ENCODE assay signal across 9 cellular contexts in the genomic region with DNA sequence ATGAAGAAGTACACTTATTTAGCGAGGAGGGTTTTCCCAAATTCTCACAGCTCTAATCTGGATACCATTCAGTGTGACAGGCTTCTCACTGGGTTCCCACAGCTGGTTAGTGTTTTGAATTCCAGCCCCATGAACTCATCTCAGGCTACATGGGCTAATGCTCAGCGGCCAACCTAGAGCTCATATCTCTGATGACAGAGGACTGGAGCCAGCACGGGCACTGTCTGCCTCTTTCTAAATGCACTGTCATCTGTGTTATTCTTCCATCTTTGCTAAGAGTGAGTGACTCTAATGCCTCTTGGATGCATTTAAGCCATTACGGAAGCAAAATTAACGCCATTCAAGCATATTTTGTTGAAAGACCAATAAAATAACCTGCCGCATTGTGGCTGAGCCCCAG.
DNase-seq lines count a peak whose midpoint lies in the region; ATAC-seq and TF ChIP-seq lines count a peak whose summit lies in the region.
"Had no signal": no experiment of that assay in that cellular context is flagged by ENCODE, and none has a peak within 500 bp of the region (broad histone marks: within the 10 kb centered on the region; RNA-seq: fewer than 3 reads in every experiment).

No MANE protein-coding gene starts in this region.

- peak overlapping the region; percentile 18; the same call in 1 of the 2 replicates for H3K9ac ChIP-seq in GM23248

- 39% methylated on average over 6 of the region's 6 CpGs for WGBS in GM23248 (ENCODE audit: low coverage in 1 of 2, low lambda C conversion rate in 2 of 2, missing lambda C conversion rate in 2 of 2), 2 experiments
- WGBS in adrenal gland, 4 donors = 55 to 67% (median 63%) methylated on average over 6 of the region's 6 CpGs

- peak overlapping the region; percentile 54 for H3K27ac ChIP-seq in GM23248
- H3K27ac ChIP-seq in adrenal gland = peak overlapping the region in 1 of 5 donors; percentile 27
- H3K27ac ChIP-seq in left ventricle myocardium inferior (replicated peaks) = peak overlapping the region; percentile 67

- H3F3A ChIP-seq in GM23248 (ENCODE audit: insufficient read depth) = no peaks in the 10 kb centered on the region

- H3K4me3 ChIP-seq in GM23248 (peak overlapping the region; percentile 14; the same call in 1 of the 2 replicates), adrenal gland (no peak overlapping the region), left ventricle myocardium inferior (peak overlapping the region; percentile 17)

- in situ Hi-C loops in GM23248 (cut with MboI) = loop anchor here (10.0 kb wide), 1 partner anchor 62 kb away; no protein-coding TSS in a partner anchor

- H3K27me3 ChIP-seq in GM23248 (replicated peaks; ENCODE audit: insufficient read depth) (no peaks in the 10 kb centered on the region), adrenal gland (no peaks in the 10 kb centered on the region), left ventricle myocardium inferior (ENCODE audit: low read depth) (no peaks in the 10 kb centered on the region)

- no peaks in the 10 kb centered on the region for H3K9me3 ChIP-seq in GM23248 (ENCODE audit: low read depth)
- H3K9me3 ChIP-seq in adrenal gland (replicated peaks in 1 of 3) = no peaks in the 10 kb centered on the region
- no peaks in the 10 kb centered on the region for H3K9me3 ChIP-seq in left ventricle myocardium inferior (replicated peaks)

- ATAC-seq in GM19328 (IDR thresholded peaks at IDR 0.05; ENCODE audit: unreplicated experiment) = no peak

- no peak for TF ChIP-seq POLR2A in adrenal gland (IDR thresholded peaks at IDR 0.05)

- H3K4me1 ChIP-seq in GM23248 (ENCODE audit: insufficient read depth) = peaks cover 15% of the 10 kb centered on the region
- peaks cover 0 to 5% of the 10 kb centered on the region in 2 donors for H3K4me1 ChIP-seq in adrenal gland (replicated peaks in 1 of 2)
- H3K4me1 ChIP-seq in left ventricle myocardium inferior = peaks cover 45% of the 10 kb centered on the region

- H3K36me3 ChIP-seq in GM23248 (ENCODE audit: low read depth) (no peaks in the 10 kb centered on the region), adrenal gland (replicated peaks in 1 of 2) (no peaks in the 10 kb centered on the region), left ventricle myocardium inferior (no peaks in the 10 kb centered on the region)

- H4K20me1 ChIP-seq in GM23248 (ENCODE audit: insufficient read depth) = no peaks in the 10 kb centered on the region

- H3K4me2 ChIP-seq in GM23248 (ENCODE audit: unreplicated experiment) = peak overlapping the region; percentile 42

- DNase-seq in GM23248 (peak; percentile 96), adrenal gland (peak in 5 of 7 donors; percentile 43 to 74 (median 52)), left ventricle myocardium inferior (peak; percentile 72), renal cortical epithelial cell (ENCODE audit: low read depth) (peak; percentile 90), cerebellar nuclear complex (lab: John Stamatoyannopoulos, UW) (no peak), SW 1271 (lab: John Stamatoyannopoulos, UW) (no peak), NCI-H2081 treated with DMSO at 0.1 percent for 48 hours (lab: John Stamatoyannopoulos, UW) (no peak)
- DNase-seq: NCI-H510A had no signal

- TF ChIP-seq CTCF in adrenal gland (IDR thresholded peaks at IDR 0.05) (no peak), left ventricle myocardium inferior (IDR thresholded peaks at IDR 0.05; ENCODE audit: borderline replicate concordance) (no peak)

- intact Hi-C loops in adrenal gland (cut with DNase I) = no loop called here
- intact Hi-C loops in left ventricle myocardium inferior (cut with micrococcal nuclease) = no loop called here

- H3K9me2 ChIP-seq in GM23248 (ENCODE audit: insufficient read depth) = no peaks in the 10 kb centered on the region

- H3K79me2 ChIP-seq in GM23248 (ENCODE audit: insufficient read depth) = no peaks in the 10 kb centered on the region

- H2AFZ ChIP-seq in GM23248 = no peak overlapping the region

Comparison
In these comparisons a context has a peak if more than half of its experiments do, and no peak if none do; other contexts are left out.
1. DNase-seq: peak in GM23248 (single experiment), adrenal gland (5 of 7), left ventricle myocardium inferior (single experiment) and renal cortical epithelial cell (single experiment); none in cerebellar nuclear complex (0 of 2), SW 1271 (0 of 2) and NCI-H2081 treated with DMSO at 0.1 percent for 48 hours (single experiment).
2. H3K4me3 ChIP-seq: peak in GM23248 (single experiment) and left ventricle myocardium inferior (single experiment); none in adrenal gland (0 of 4).